ENCODE assay signal across 15 cellular contexts in the genomic region with DNA sequence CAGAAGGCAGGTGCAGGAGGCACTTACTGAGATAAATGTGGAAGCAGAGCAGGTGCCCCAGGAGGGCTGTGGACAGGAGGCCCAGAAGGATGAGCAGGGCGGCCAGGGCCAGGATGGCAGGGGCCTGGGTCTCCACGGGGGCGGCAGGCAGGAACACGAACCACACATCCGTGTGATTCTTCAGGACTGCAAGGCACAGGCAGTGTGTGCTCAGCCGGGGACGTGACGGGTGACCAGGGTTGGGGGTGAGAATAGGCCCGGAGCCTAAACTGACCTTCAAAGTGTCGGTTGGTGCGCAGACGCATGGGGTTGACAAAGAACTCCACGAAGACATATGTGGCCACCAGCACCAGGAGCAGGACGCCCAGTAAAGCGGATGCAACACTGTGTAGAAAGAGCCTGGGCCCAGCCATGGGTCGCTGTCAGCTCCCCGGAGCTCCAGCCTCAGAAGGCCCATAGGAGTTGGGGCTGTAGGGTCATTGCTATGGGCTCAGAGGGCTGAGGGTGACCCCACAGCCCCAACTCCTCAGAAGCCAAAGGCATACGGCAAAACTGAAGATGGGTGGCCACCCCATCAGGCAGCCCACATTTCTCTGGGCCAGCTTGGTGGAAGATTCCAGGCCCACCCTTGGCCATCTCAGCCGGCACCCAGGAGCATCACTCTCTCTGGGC. TPM values are rescaled to one million over a fixed set of nuclear protein-coding genes. Genes with fewer than 3 reads are reported as not detected.
DNase-seq lines count a peak whose midpoint lies in the region; ATAC-seq, FAIRE-seq and TF ChIP-seq lines count a peak whose summit lies in the region.
"Had no signal": no experiment of that assay in that cellular context is flagged by ENCODE, and none has a peak within 500 bp of the region (broad histone marks: within the 10 kb centered on the region; RNA-seq: fewer than 3 reads in every experiment).

No MANE protein-coding gene starts in this region.

- H3K18ac ChIP-seq in H1 (ENCODE audit: extremely low read depth, low read length) = no peak overlapping the region; the same call in 1 of the 2 replicates

- no peak overlapping the region for H2BK20ac ChIP-seq in H1 (ENCODE audit: low read length)

- H3K23me2 ChIP-seq in H1 (ENCODE audit: low read depth, low read length) = peaks cover 2% of the 10 kb centered on the region; the same call in 1 of the 2 replicates

- no peak overlapping the region for H3K23ac ChIP-seq in H1 (ENCODE audit: insufficient read length)

- H3K79me2 ChIP-seq in H1 (ENCODE audit: control insufficient read depth in 1 of 2, insufficient read depth in 2 of 2, low read length in 2 of 2) = no peaks in the 10 kb centered on the region
- no peaks in the 10 kb centered on the region for H3K79me2 ChIP-seq in osteoblast (ENCODE audit: insufficient read depth, low read length)

- 0 out of 2 replicates have a peak overlapping the region, but pooled peaks have one; percentile 29 for H2BK15ac ChIP-seq in H1 (ENCODE audit: low read length)

- no peak overlapping the region for H2BK12ac ChIP-seq in H1 (ENCODE audit: low read depth, low read length)

- no peaks in the 10 kb centered on the region for H3K27me3 Mint-ChIP-seq in Caco-2 (ENCODE audit: insufficient read depth, unreplicated experiment)

- peaks cover 5% of the 10 kb centered on the region for H3K36me3 Mint-ChIP-seq in Caco-2 (ENCODE audit: insufficient read depth, unreplicated experiment)
- H3K36me3 Mint-ChIP-seq: CD8-positive, alpha-beta T cell had no signal

- intact Hi-C loops in left ventricle myocardium inferior (cut with micrococcal nuclease) (no loop called here), left ventricle myocardium superior (cut with micrococcal nuclease) (no loop called here), Caco-2 (cut with micrococcal nuclease; ENCODE audit: unreplicated experiment) (no loop called here)

- H3K4ac ChIP-seq in H1 (replicated peaks; ENCODE audit: insufficient read length, low read depth, low read length) = no peak overlapping the region

- no peak overlapping the region for H3K27ac Mint-ChIP-seq in Caco-2 (ENCODE audit: unreplicated experiment)
- H3K27ac Mint-ChIP-seq: CD8-positive, alpha-beta T cell had no signal

- no peaks in the 10 kb centered on the region for H3K79me1 ChIP-seq in H1 (ENCODE audit: low read depth, low read length)

- no peak overlapping the region for H2AK5ac ChIP-seq in H1 (ENCODE audit: low read depth, low read length)

- WGBS in H1 (ENCODE audit: extremely low coverage in 1 of 2, insufficient coverage in 1 of 2, insufficient read length in 1 of 2, insufficient replicate concordance in 2 of 2, low coverage in 1 of 2, low lambda C conversion rate in 2 of 2, missing lambda C conversion rate in 1 of 2), 2 experiments = 89% methylated on average over 19 of the region's 19 CpGs; no CpG with 5 or more reads in 1 of the 2 experiments

- H2BK5ac ChIP-seq in H1 (ENCODE audit: low read depth, low read length) = no peak overlapping the region

- ATAC-seq in left ventricle myocardium superior = no peak

- TF ChIP-seq EP300 in H1 (IDR thresholded peaks at IDR 0.05; ENCODE audit: borderline replicate concordance in 1 of 2, low read depth in 2 of 2, low read length in 2 of 2) = no peak

- no peak overlapping the region for H4K91ac ChIP-seq in H1 (replicated peaks; ENCODE audit: insufficient read length, low read length)

- POLR2A ChIA-PET in H1 (lab: Charles Lee; ENCODE audit: partially characterized antibody) = interaction anchor here (1.0 to 2.3 kb wide), 5 partner anchors 8 to 23 kb away, joined by 3 to 5 read pairs (median 3); no protein-coding TSS in a partner anchor
- POLR2A ChIA-PET in Caco-2 (lab: Charles Lee) = no interaction called here

- no TSS peak for BruUV-seq in Caco-2 (replicated peaks; lab: Mats Ljungman, UMichigan)

- no peak for TF ChIP-seq CTCF in left ventricle myocardium inferior (IDR thresholded peaks at IDR 0.05; ENCODE audit: borderline replicate concordance)
- no peak for TF ChIP-seq CTCF in H1 (IDR thresholded peaks at IDR 0.05; ENCODE audit: control extremely low read depth in 1 of 3, insufficient read depth in 1 of 3, low read depth in 1 of 3, low read length in 3 of 3)
- no peak for TF ChIP-seq CTCF in osteoblast (IDR thresholded peaks at IDR 0.05; ENCODE audit: extremely low read depth, low read depth, low read length)
- no peak for TF ChIP-seq CTCF in Caco-2 (IDR thresholded peaks at IDR 0.05; ENCODE audit: insufficient read depth in 1 of 2, low read depth in 1 of 2, low read length in 1 of 2, severe bottlenecking in 1 of 2, unreplicated experiment in 1 of 2)

- H4K5ac ChIP-seq in H1 (ENCODE audit: insufficient read length, low read depth, low read length) = no peak overlapping the region

- H2AFZ ChIP-seq in H1 (ENCODE audit: low read length) (no peak overlapping the region), osteoblast (ENCODE audit: low read length) (no peak overlapping the region)
- H2AFZ ChIP-seq: GM23248 had no signal

- H3K4me2 ChIP-seq in H1 (ENCODE audit: insufficient read depth in 1 of 2, low read depth in 2 of 2, low read length in 2 of 2) (peak overlapping the region; percentile 1 to 47; a peak in 1 of 4 replicates), osteoblast (ENCODE audit: insufficient read depth, low read length) (peak overlapping the region; percentile 72)

- H4K20me1 ChIP-seq in H1 (replicated peaks in 1 of 2; ENCODE audit: control insufficient read depth in 1 of 2, insufficient read depth in 2 of 2, low read length in 2 of 2) (peaks cover 2 to 6% of the 10 kb centered on the region in 2 experiments), osteoblast (ENCODE audit: insufficient read depth, low read length) (no peaks in the 10 kb centered on the region)

- DNase-seq in left ventricle myocardium inferior = no peak
- DNase-seq in left ventricle myocardium superior = no peak
- no peak for DNase-seq in H1 (ENCODE audit: low read depth in 1 of 2, low spot score in 2 of 2)
- DNase-seq in osteoblast (ENCODE audit: insufficient read length, low spot score, missing footprints) = peak; percentile 85
- DNase-seq in NCI-H748 (lab: John Stamatoyannopoulos, UW; ENCODE audit: unreplicated experiment) = no peak
- DNase-seq in cerebellar nuclear complex (lab: John Stamatoyannopoulos, UW) = no peak
- no peak for DNase-seq in Caco-2
- DNase-seq: NCI-H187, NCI-H510A treated with DMSO at 0.1 percent for 48 hours, NCI-H82 had no signal

- H3K4me1 ChIP-seq in left ventricle myocardium inferior (peaks cover 60% of the 10 kb centered on the region), H1 (replicated peaks in 1 of 4; ENCODE audit: control insufficient read depth in 3 of 4, insufficient read depth in 4 of 4, low read length in 3 of 4) (peaks cover 0 to 31% (median 22%) of the 10 kb centered on the region in 4 experiments; a peak in 6 of 7 replicates), osteoblast (ENCODE audit: insufficient read depth, low read length) (peaks cover 12% of the 10 kb centered on the region), Caco-2 (peaks cover 22% of the 10 kb centered on the region)

- H3K27me3 ChIP-seq in left ventricle myocardium inferior (ENCODE audit: low read depth) (peaks cover 16% of the 10 kb centered on the region), H1 (replicated peaks in 1 of 4; ENCODE audit: control insufficient read depth in 3 of 4, extremely low read depth in 1 of 4, insufficient read depth in 3 of 4, low read length in 3 of 4) (peaks cover 17 to 33% (median 29%) of the 10 kb centered on the region in 4 experiments), osteoblast (ENCODE audit: insufficient read depth, low read length) (peaks cover 16% of the 10 kb centered on the region), Caco-2 (replicated peaks; ENCODE audit: control insufficient read depth, insufficient read depth, low read length) (no peaks in the 10 kb centered on the region)

- TF ChIP-seq POLR2A in H1 (IDR thresholded peaks at IDR 0.05; ENCODE audit: control extremely low read depth in 1 of 2, low read depth in 2 of 2, low read length in 2 of 2) = no peak

- H3K9me3 Mint-ChIP-seq in Caco-2 (ENCODE audit: unreplicated experiment) = no peaks in the 10 kb centered on the region
- H3K9me3 Mint-ChIP-seq: CD8-positive, alpha-beta T cell had no signal

- no peaks in the 10 kb centered on the region for H3K36me3 ChIP-seq in left ventricle myocardium inferior
- no peaks in the 10 kb centered on the region for H3K36me3 ChIP-seq in H1 (ENCODE audit: control insufficient read depth in 2 of 4, insufficient read depth in 4 of 4, low read length in 3 of 4)
- no peaks in the 10 kb centered on the region for H3K36me3 ChIP-seq in osteoblast (ENCODE audit: insufficient read depth, low read length)
- H3K36me3 ChIP-seq in Caco-2 (ENCODE audit: control insufficient read depth, insufficient read depth, low read length) = no peaks in the 10 kb centered on the region
- H3K36me3 ChIP-seq: BLaER1 treated with 17β-estradiol and CSF1 and Interleukin-3, amounts not matched to agents 10 nM and 100 nM had no signal

- H3K14ac ChIP-seq in H1 (ENCODE audit: insufficient read length) = no peak overlapping the region

- H3K9me3 ChIP-seq in left ventricle myocardium inferior (replicated peaks) = no peaks in the 10 kb centered on the region
- H3K9me3 ChIP-seq in H1 (ENCODE audit: insufficient read depth in 2 of 2, low read depth in 1 of 2, low read length in 1 of 2) = no peaks in the 10 kb centered on the region
- no peaks in the 10 kb centered on the region for H3K9me3 ChIP-seq in osteoblast (ENCODE audit: low read depth, low read length)
- H3K9me3 ChIP-seq in Caco-2 = no peaks in the 10 kb centered on the region
- H3K9me3 ChIP-seq: BLaER1 treated with 17β-estradiol and CSF1 and Interleukin-3, amounts not matched to agents 10 nM and 100 nM had no signal

- CTCF ChIA-PET in H1 (lab: Charles Lee; ENCODE audit: partially characterized antibody) = interaction anchor here (0.6 to 32.4 kb wide), 27 partner anchors 10 to 264 kb away, joined by 3 to 476 read pairs (median 5); a partner anchor contains a TSS
- CTCF ChIA-PET in Caco-2 (lab: Charles Lee) = interaction anchor here (1.5 kb wide), 1 partner anchor 138 kb away, joined by 6 read pairs; no protein-coding TSS in a partner anchor

- H3K56ac ChIP-seq in H1 (replicated peaks; ENCODE audit: insufficient read length, low read depth, low read length) = no peak overlapping the region

- peak overlapping the region; percentile 72 for H3K27ac ChIP-seq in left ventricle myocardium inferior (replicated peaks)
- H3K27ac ChIP-seq in H1 (ENCODE audit: low read depth, low read length) = no peak overlapping the region
- no peak overlapping the region for H3K27ac ChIP-seq in osteoblast (ENCODE audit: low read depth, low read length)
- H3K27ac ChIP-seq: BLaER1 treated with 17β-estradiol and CSF1 and Interleukin-3, amounts not matched to agents 10 nM and 100 nM; GM23248 had no signal

- H3K9ac ChIP-seq in H1 (replicated peaks in 1 of 4; ENCODE audit: extremely low read depth in 1 of 4, low read depth in 3 of 4, low read length in 3 of 4) = no peak overlapping the region
- H3K9ac ChIP-seq: BLaER1 treated with 17β-estradiol and CSF1 and Interleukin-3, amounts not matched to agents 10 nM and 100 nM; GM23248 had no signal

- no peak overlapping the region for H2BK120ac ChIP-seq in H1 (replicated peaks; ENCODE audit: low read depth, low read length)

- no peak for TF ChIP-seq RAD21 in H1 (IDR thresholded peaks at IDR 0.05 in 1 of 2, conservative IDR thresholded peaks at IDR 0.05 in 1 of 2; ENCODE audit: low read depth in 2 of 2, low read length in 2 of 2)

- no peak overlapping the region for H3K4me3 Mint-ChIP-seq in Caco-2 (ENCODE audit: unreplicated experiment)
- H3K4me3 Mint-ChIP-seq: CD8-positive, alpha-beta T cell had no signal

- H3K4me3 ChIP-seq in left ventricle myocardium inferior (peak overlapping the region; percentile 46), H1 (ENCODE audit: extremely low read depth in 1 of 4, insufficient read depth in 2 of 4, low read depth in 3 of 4, low read length in 4 of 4) (no peak overlapping the region), osteoblast (ENCODE audit: insufficient read depth, low read length) (no peak overlapping the region), Caco-2 (ENCODE audit: low read depth, low read length) (no peak overlapping the region)
- H3K4me3 ChIP-seq: BLaER1 treated with 17β-estradiol and CSF1 and Interleukin-3, amounts not matched to agents 10 nM and 100 nM; GM23248 had no signal

- H3K4me1 Mint-ChIP-seq in Caco-2 (ENCODE audit: low read depth, unreplicated experiment) = peaks cover 18% of the 10 kb centered on the region

- peak overlapping the region; percentile 77; the same call in 1 of the 2 replicates for H4K8ac ChIP-seq in H1 (ENCODE audit: extremely low read depth, insufficient read depth, low read length)

- FAIRE-seq in H1 (lab: Jason Lieb, UNC) = no peak
- FAIRE-seq: GM18507 had no signal

RNA-seq across cellular contexts. Expression of a gene that starts 5.4 kb away (rescaled TPM):
- total RNA-seq in left ventricle myocardium inferior = 15.5 TPM
- 8.9 TPM for total RNA-seq in left ventricle myocardium superior
- 0.61 and 1.0 TPM in 2 replicates for total RNA-seq in H1 (2021; fragmentation: NEBNext Ultra II Directional; extraction: Animal tissue kit (Norgen Biotek cat#: 25700))
- polyA plus RNA-seq in H1 (2011; rRNA removed) = 0.77 and 1.3 TPM in 2 replicates
- polyA plus RNA-seq in H1 (2011; cell fraction: cytosol; rRNA removed) = 1.4 TPM
- polyA plus RNA-seq in H1 (2011; cell fraction: nucleus; rRNA removed) = 1.4 TPM
- polyA plus RNA-seq in H1 (2012, experiment 1 of 2) = 0.70 to 1.4 TPM (median 0.81 TPM) in 4 replicates
- polyA plus RNA-seq in H1 (2012, experiment 2 of 2) = 0.79 TPM
- 0.51 TPM for polyA plus RNA-seq in H1 (2013, experiment 1 of 2)
- 0.39 TPM for polyA plus RNA-seq in H1 (2013, experiment 2 of 2)
- polyA minus RNA-seq in H1 (2011; rRNA and poly(A)+ RNA removed) = 0.34 TPM in 1 of 2 replicates, not detected in the other
- polyA minus RNA-seq in H1 (2011; cell fraction: cytosol; rRNA and poly(A)+ RNA removed) = not detected
- polyA minus RNA-seq in H1 (2011; cell fraction: nucleus; rRNA and poly(A)+ RNA removed) = 1.1 TPM
- total RNA-seq in osteoblast = 0.59 and 0.72 TPM in 2 replicates
- total RNA-seq in Caco-2 (2022) = 0.39 and 0.56 TPM in 2 replicates
- total RNA-seq: CD8-positive, alpha-beta T cell; GM23248; PC-3 had no signal

RNA-seq across cellular contexts. Expression of a gene that starts 17.6 kb away (rescaled TPM):
- total RNA-seq in left ventricle myocardium inferior (2.9 TPM), left ventricle myocardium superior (3.5 TPM), osteoblast (9.0 and 13.3 TPM in 2 replicates), Caco-2 (2022) (1.0 and 1.3 TPM in 2 replicates)
- total RNA-seq in H1 (2021; fragmentation: NEBNext Ultra II Directional; extraction: Animal tissue kit (Norgen Biotek cat#: 25700)) = 3.1 and 3.5 TPM in 2 replicates
- polyA plus RNA-seq in H1 (2011; rRNA removed) = 4.9 and 7.5 TPM in 2 replicates
- 4.4 TPM for polyA plus RNA-seq in H1 (2011; cell fraction: cytosol; rRNA removed)
- polyA plus RNA-seq in H1 (2011; cell fraction: nucleus; rRNA removed) = 11.3 TPM
- 2.6 to 5.3 TPM (median 3.4 TPM) in 4 replicates for polyA plus RNA-seq in H1 (2012, experiment 1 of 2)
- 2.2 TPM for polyA plus RNA-seq in H1 (2012, experiment 2 of 2)
- polyA plus RNA-seq in H1 (2013, experiment 1 of 2) = 3.5 TPM
- polyA plus RNA-seq in H1 (2013, experiment 2 of 2) = 3.4 TPM
- 4.4 and 5.2 TPM in 2 replicates for polyA minus RNA-seq in H1 (2011; rRNA and poly(A)+ RNA removed)
- polyA minus RNA-seq in H1 (2011; cell fraction: cytosol; rRNA and poly(A)+ RNA removed) = 2.8 TPM
- 10.0 TPM for polyA minus RNA-seq in H1 (2011; cell fraction: nucleus; rRNA and poly(A)+ RNA removed)
- total RNA-seq: CD8-positive, alpha-beta T cell had no signal

RNA-seq across cellular contexts. Expression of a gene that starts 32.2 kb away (rescaled TPM):
- total RNA-seq in left ventricle myocardium inferior = 0.99 TPM
- total RNA-seq in left ventricle myocardium superior = 0.89 TPM
- 25.9 and 28.7 TPM in 2 replicates for total RNA-seq in H1 (2021; fragmentation: NEBNext Ultra II Directional; extraction: Animal tissue kit (Norgen Biotek cat#: 25700))
- polyA plus RNA-seq in H1 (2011; rRNA removed) = 32.9 and 41.9 TPM in 2 replicates
- 27.5 TPM for polyA plus RNA-seq in H1 (2011; cell fraction: cytosol; rRNA removed)
- polyA plus RNA-seq in H1 (2011; cell fraction: nucleus; rRNA removed) = 43.8 TPM
- polyA plus RNA-seq in H1 (2012, experiment 1 of 2) = 33.8 to 46.5 TPM (median 42.5 TPM) in 4 replicates
- 32.9 TPM for polyA plus RNA-seq in H1 (2012, experiment 2 of 2)
- polyA plus RNA-seq in H1 (2013, experiment 1 of 2) = 52.3 TPM
- polyA plus RNA-seq in H1 (2013, experiment 2 of 2) = 54.7 TPM
- polyA minus RNA-seq in H1 (2011; rRNA and poly(A)+ RNA removed) = 13.5 and 16.7 TPM in 2 replicates
- polyA minus RNA-seq in H1 (2011; cell fraction: cytosol; rRNA and poly(A)+ RNA removed) = 22.1 TPM
- polyA minus RNA-seq in H1 (2011; cell fraction: nucleus; rRNA and poly(A)+ RNA removed) = 16.5 TPM
- not detected in 2 replicates for total RNA-seq in osteoblast
- total RNA-seq in Caco-2 (2022) = 11.3 and 12.3 TPM in 2 replicates
- total RNA-seq: CD8-positive, alpha-beta T cell; GM23248 had no signal
